Comparison of ENCODE assay signal across 9 cellular contexts in the genomic region with DNA sequence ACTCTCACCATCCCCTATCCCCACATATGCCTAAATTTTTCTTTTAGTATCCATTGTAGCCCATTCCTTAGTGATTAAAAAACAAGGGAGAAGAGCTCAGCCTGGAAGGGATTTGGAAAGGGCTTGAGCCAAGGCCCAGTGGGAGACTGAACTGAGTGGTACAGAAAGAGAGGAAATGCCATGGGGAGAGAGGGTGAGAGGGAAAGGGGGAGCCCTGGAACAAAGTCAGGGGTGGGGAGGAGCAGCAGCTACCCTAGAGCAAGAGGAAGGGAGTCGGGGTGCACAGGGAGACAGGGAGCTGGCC. TPM values are rescaled to one million over a fixed set of nuclear protein-coding genes. Genes with fewer than 3 reads are reported as not detected.
DNase-seq lines count a peak whose midpoint lies in the region; ATAC-seq, FAIRE-seq and TF ChIP-seq lines count a peak whose summit lies in the region.
"Had no signal": no experiment of that assay in that cellular context is flagged by ENCODE, and none has a peak within 500 bp of the region (broad histone marks: within the 10 kb centered on the region; RNA-seq: fewer than 3 reads in every experiment).

No MANE protein-coding gene starts in this region.

- H3K4me3 Mint-ChIP-seq in T-helper 1 cell treated with Interleukin-12 subunit alpha and Interleukin-12 subunit beta and Interleukin-4 antibody, amounts not matched to agents 30 μg/mL and 1 μg/mL, for 36 hours: peak overlapping the region; percentile 34

- no peaks in the 10 kb centered on the region for H4K20me1 ChIP-seq in K562 (replicated peaks; ENCODE audit: control insufficient read depth, insufficient read depth, low read length)

- intact Hi-C loops in K562 (cut with micrococcal nuclease): loop anchor here (2.0 to 5.0 kb wide), 2 partner anchors 20 to 117 kb away; partner anchors contain the start of gene C12orf57
- intact Hi-C loops in tibial artery (cut with DNase I; ENCODE audit: low total_unique reads): loop anchor here (2.0 kb wide), 2 partner anchors 14 to 40 kb away; no protein-coding TSS in a partner anchor

- TF ChIP-seq EP300 in K562 (IDR thresholded peaks at IDR 0.05; ENCODE audit: low read length): no peak

- peak overlapping the region in 1 of 2 experiments; percentile 68; a peak in 2 of 4 replicates for H3K9ac ChIP-seq in K562 (ENCODE audit: insufficient read depth in 1 of 2, low read depth in 2 of 2, low read length in 2 of 2)

- DNase-seq in T-helper 1 cell: no peak
- no peak for DNase-seq in K562 (ENCODE audit: extremely low read depth in 1 of 4, low spot score in 3 of 4)
- no peak for DNase-seq in lung (ENCODE audit: low spot score)
- DNase-seq in tibial artery: no peak
- DNase-seq in GOT3 (lab: John Stamatoyannopoulos, UW): no peak

- H2AFZ ChIP-seq in K562 (ENCODE audit: low read depth, low read length): no peak overlapping the region

- H3K27me3 ChIP-seq in K562 (ENCODE audit: control insufficient read depth in 2 of 2, insufficient read depth in 2 of 2, low read length in 2 of 2) (no peaks in the 10 kb centered on the region), lung (ENCODE audit: control insufficient read depth, insufficient read depth) (no peaks in the 10 kb centered on the region), tibial artery (no peaks in the 10 kb centered on the region)

- in situ Hi-C loops in K562 (cut with MboI): no loop called here

- H3K4me1 ChIP-seq in K562 (replicated peaks in 1 of 2; ENCODE audit: control insufficient read depth in 2 of 2, insufficient read depth in 2 of 2, low read length in 2 of 2) (peaks cover 30 to 36% of the 10 kb centered on the region in 2 experiments; a peak in 4 of 5 replicates), lung (ENCODE audit: control insufficient read depth in 2 of 2, insufficient read depth in 2 of 2, low read length in 2 of 2) (peaks cover 12 to 14% of the 10 kb centered on the region in 2 donors), tibial artery (peaks cover 7 to 49% (median 38%) of the 10 kb centered on the region in 4 donors)

- 100% methylated on average over 1 of the region's 1 CpG for WGBS in K562 (ENCODE audit: insufficient coverage, low coverage, missing lambda C conversion rate)
- 26 to 41% methylated on average over 1 of the region's 1 CpG for WGBS in lung, 2 donors

- H3K9me3 ChIP-seq in K562 (replicated peaks; ENCODE audit: control insufficient read depth, insufficient read depth, low read depth, low read length) (no peaks in the 10 kb centered on the region), lung (ENCODE audit: control insufficient read depth in 2 of 2, insufficient read depth in 1 of 2, low read length in 1 of 2) (no peaks in the 10 kb centered on the region), tibial artery (no peaks in the 10 kb centered on the region)

- no peak overlapping the region for H3K4me3 ChIP-seq in K562
- no peak overlapping the region for H3K4me3 ChIP-seq in lung
- H3K4me3 ChIP-seq in tibial artery: peak overlapping the region; percentile 5 to 99

- peaks cover 45% of the 10 kb centered on the region for H3K4me1 Mint-ChIP-seq in T-helper 1 cell treated with Interleukin-12 subunit alpha and Interleukin-12 subunit beta and Interleukin-4 antibody, amounts not matched to agents 30 μg/mL and 1 μg/mL, for 36 hours (ENCODE audit: low read depth)

- peaks cover 25% of the 10 kb centered on the region for H3K79me2 ChIP-seq in K562 (ENCODE audit: control insufficient read depth, insufficient read depth, low read length)

- H3K27ac ChIP-seq in K562 (ENCODE audit: extremely low read depth, low read depth, low read length) (peak overlapping the region; percentile 39; the same call in 1 of the 3 replicates), lung (ENCODE audit: low read depth in 1 of 2, low read length in 1 of 2) (peak overlapping the region; percentile 85 to 89), tibial artery (peak overlapping the region; percentile 99)

- H3K27me3 Mint-ChIP-seq in T-helper 1 cell treated with Interleukin-12 subunit alpha and Interleukin-12 subunit beta and Interleukin-4 antibody, amounts not matched to agents 30 μg/mL and 1 μg/mL, for 36 hours (ENCODE audit: low read depth): no peaks in the 10 kb centered on the region

- H3K9me3 Mint-ChIP-seq in T-helper 1 cell treated with Interleukin-12 subunit alpha and Interleukin-12 subunit beta and Interleukin-4 antibody, amounts not matched to agents 30 μg/mL and 1 μg/mL, for 36 hours: no peaks in the 10 kb centered on the region

- peaks cover 27% of the 10 kb centered on the region for H3K36me3 Mint-ChIP-seq in T-helper 1 cell treated with Interleukin-12 subunit alpha and Interleukin-12 subunit beta and Interleukin-4 antibody, amounts not matched to agents 30 μg/mL and 1 μg/mL, for 36 hours (ENCODE audit: low read depth)

- H3K4me2 ChIP-seq in K562 (ENCODE audit: insufficient read depth, low read length): peak overlapping the region; percentile 69; the same call in 1 of the 2 replicates

- no peak for FAIRE-seq in K562 (lab: Jason Lieb, UNC)
- FAIRE-seq: colon had no signal

- TF ChIP-seq POLR2A in K562 (conservative IDR thresholded peaks at IDR 0.05): no peak

- no TSS peak for BruUV-seq in K562 (replicated peaks; lab: Mats Ljungman, UMichigan)

- TF ChIP-seq RAD21 in K562 (CRISPR knock-in tag; conservative IDR thresholded peaks at IDR 0.05 in 1 of 2, IDR thresholded peaks at IDR 0.05 in 1 of 2): no peak

- TF ChIP-seq CTCF in K562 (IDR thresholded peaks at IDR 0.05 in 2 of 3, conservative IDR thresholded peaks at IDR 0.05 in 1 of 3; ENCODE audit: insufficient read depth in 2 of 3, low read depth in 1 of 3, low read length in 3 of 3): no peak
- no peak for TF ChIP-seq CTCF in lung (IDR thresholded peaks at IDR 0.05; ENCODE audit: control extremely low read depth, extremely low read depth)
- TF ChIP-seq CTCF in tibial artery (IDR thresholded peaks at IDR 0.05): no peak

- H3K36me3 ChIP-seq in K562 (ENCODE audit: control insufficient read depth, insufficient read depth, low read length) (peaks cover 9% of the 10 kb centered on the region; the same call in 1 of the 3 replicates), lung (ENCODE audit: control insufficient read depth in 2 of 2, insufficient read depth in 2 of 2, low read length in 2 of 2) (peaks cover 0 to 4% of the 10 kb centered on the region in 2 donors), tibial artery (peaks cover 0 to 33% (median 15%) of the 10 kb centered on the region in 3 donors)

- no peak overlapping the region for H3K27ac Mint-ChIP-seq in T-helper 1 cell treated with Interleukin-12 subunit alpha and Interleukin-12 subunit beta and Interleukin-4 antibody, amounts not matched to agents 30 μg/mL and 1 μg/mL, for 36 hours

- POLR2A ChIA-PET in K562 (lab: Yijun Ruan, JAX): interaction anchor here (0.6 to 4.0 kb wide), 16 partner anchors 10 to 258 kb away, joined by 3 to 29 read pairs (median 4); partner anchors contain the start of genes C12orf57, RNU7-1 and SPSB2

- H3K9me1 ChIP-seq in K562 (ENCODE audit: control insufficient read depth, insufficient read depth, low read length): peaks cover 4% of the 10 kb centered on the region

- CTCF ChIA-PET in K562 (lab: Yijun Ruan, JAX; ENCODE audit: low intra/inter-chr PET ratio): interaction anchor here (0.9 kb wide), 1 partner anchor 264 kb away, joined by 3 read pairs; the partner anchor contains the start of gene PEX5

- ATAC-seq in K562: no peak
- no peak for ATAC-seq in lung (ENCODE audit: insufficient read depth, low FRiP score)
- no peak for ATAC-seq in HG03457 (IDR thresholded peaks at IDR 0.05; ENCODE audit: unreplicated experiment)
- no peak for ATAC-seq in GM19395 (IDR thresholded peaks at IDR 0.05; ENCODE audit: unreplicated experiment)

RNA-seq across cellular contexts. Expression of gene ATN1, which starts 2.6 kb away (rescaled TPM):
- total RNA-seq in K562 (2011; cell fraction: chromatin; rRNA removed; ENCODE audit: low replicate concordance): 40.4 and 80.7 TPM in 2 replicates
- total RNA-seq in K562 (2011; cell fraction: nucleolus; rRNA removed): 33.9 and 34.2 TPM in 2 replicates
- total RNA-seq in K562 (2011; cell fraction: nucleoplasm; rRNA removed): 35.9 and 45.9 TPM in 2 replicates
- total RNA-seq in K562 (2014; rRNA removed) (3.9 and 6.6 TPM in 2 replicates), K562 (2014; rRNA removed; fragmentation: Illumina TruSeq; extraction: Trizol) (1.1 and 1.3 TPM in 2 replicates), K562 (2015; rRNA removed; fragmentation: Illumina TruSeq; extraction: Trizol) (2.6 and 3.4 TPM in 2 replicates), K562 (2021) (40.5 and 49.8 TPM in 2 replicates), lung (100 to 1,000 TPM in 1 of 2 donors, 10 to 100 TPM in 1; 72.1 to 113 TPM)
- polyA plus RNA-seq in K562 (2011; rRNA removed) (2.7 and 8.6 TPM in 2 replicates), K562 (2014; fragmentation: Illumina TruSeq; extraction: Trizol) (31.0 and 37.6 TPM in 2 replicates), K562 (2014; fragmentation: Nextera tagmentation; extraction: Ambion mirVana) (under 1 TPM; 0.15 to 0.20 TPM), K562 (2014; rRNA removed) (21.8 and 28.6 TPM in 2 replicates), lung (10 to 100 TPM; 63.5 to 87.5 TPM)
- polyA plus RNA-seq in K562 (2011; cell fraction: cytosol; rRNA removed): 4.1 and 7.5 TPM in 2 replicates
- 33.6 and 70.0 TPM in 2 replicates for polyA plus RNA-seq in K562 (2011; cell fraction: nucleus; rRNA removed)
- polyA plus RNA-seq in K562 (2012): 32.7 and 40.7 TPM in 2 replicates
- polyA minus RNA-seq in K562 (2011; rRNA and poly(A)+ RNA removed): 1.1 and 1.6 TPM in 2 replicates
- 13.8 and 27.9 TPM in 2 replicates for polyA minus RNA-seq in K562 (2011; cell fraction: cytosol; rRNA and poly(A)+ RNA removed)
- polyA minus RNA-seq in K562 (2011; cell fraction: nucleus; rRNA and poly(A)+ RNA removed): 7.9 and 9.2 TPM in 2 replicates

RNA-seq across cellular contexts. Expression of gene ENO2, which starts 10.8 kb away (rescaled TPM):
- 58.9 and 105 TPM in 2 replicates for total RNA-seq in K562 (2011; cell fraction: chromatin; rRNA removed; ENCODE audit: low replicate concordance)
- total RNA-seq in K562 (2011; cell fraction: nucleolus; rRNA removed): 52.2 and 55.9 TPM in 2 replicates
- total RNA-seq in K562 (2011; cell fraction: nucleoplasm; rRNA removed): 54.7 and 61.2 TPM in 2 replicates
- total RNA-seq in K562 (2014; rRNA removed) (10.9 and 14.1 TPM in 2 replicates), K562 (2014; rRNA removed; fragmentation: Illumina TruSeq; extraction: Trizol) (10.2 and 12.4 TPM in 2 replicates), K562 (2015; rRNA removed; fragmentation: Illumina TruSeq; extraction: Trizol) (13.0 and 13.9 TPM in 2 replicates), K562 (2021) (18.1 and 20.3 TPM in 2 replicates), lung (10 to 100 TPM; 14.4 to 41.9 TPM)
- polyA plus RNA-seq in K562 (2011; rRNA removed) (43.3 and 70.5 TPM in 2 replicates), K562 (2014; fragmentation: Illumina TruSeq; extraction: Trizol) (22.8 and 25.2 TPM in 2 replicates), K562 (2014; fragmentation: Nextera tagmentation; extraction: Ambion mirVana) (10 to 100 TPM; 23.2 to 27.6 TPM), K562 (2014; rRNA removed) (20.5 and 21.0 TPM in 2 replicates), lung (10 to 100 TPM; 26.8 to 34.8 TPM)
- polyA plus RNA-seq in K562 (2011; cell fraction: cytosol; rRNA removed): 33.7 and 81.5 TPM in 2 replicates
- polyA plus RNA-seq in K562 (2011; cell fraction: nucleus; rRNA removed): 166 and 226 TPM in 2 replicates
- polyA plus RNA-seq in K562 (2012): 49.7 and 51.0 TPM in 2 replicates
- polyA minus RNA-seq in K562 (2011; rRNA and poly(A)+ RNA removed): 24.6 and 30.6 TPM in 2 replicates
- polyA minus RNA-seq in K562 (2011; cell fraction: cytosol; rRNA and poly(A)+ RNA removed): 11.5 and 21.7 TPM in 2 replicates
- 18.6 and 33.5 TPM in 2 replicates for polyA minus RNA-seq in K562 (2011; cell fraction: nucleus; rRNA and poly(A)+ RNA removed)

RNA-seq across cellular contexts. Expression of gene RNU7-1, which starts 18.4 kb away (rescaled TPM):
- not detected in 2 replicates for total RNA-seq in K562 (2011; cell fraction: chromatin; rRNA removed; ENCODE audit: low replicate concordance)
- not detected in 2 replicates for total RNA-seq in K562 (2011; cell fraction: nucleolus; rRNA removed)
- total RNA-seq in K562 (2011; cell fraction: nucleoplasm; rRNA removed): not detected in 2 replicates
- total RNA-seq in K562 (2014; rRNA removed): not detected in 2 replicates
- not detected in 2 replicates for total RNA-seq in K562 (2014; rRNA removed; fragmentation: Illumina TruSeq; extraction: Trizol)
- not detected in 2 replicates for total RNA-seq in K562 (2015; rRNA removed; fragmentation: Illumina TruSeq; extraction: Trizol)
- not detected in 2 replicates for total RNA-seq in K562 (2021)
- polyA plus RNA-seq in K562 (2011; rRNA removed): not detected in 2 replicates
- not detected in 2 replicates for polyA plus RNA-seq in K562 (2011; cell fraction: cytosol; rRNA removed)
- polyA plus RNA-seq in K562 (2011; cell fraction: nucleus; rRNA removed): not detected in 2 replicates
- not detected in 2 replicates for polyA plus RNA-seq in K562 (2012)
- polyA plus RNA-seq in K562 (2014; fragmentation: Illumina TruSeq; extraction: Trizol): not detected in 2 replicates
- not detected for polyA plus RNA-seq in K562 (2014; fragmentation: Nextera tagmentation; extraction: Ambion mirVana)
- polyA plus RNA-seq in K562 (2014; rRNA removed): not detected in 2 replicates
- not detected in 2 replicates for polyA minus RNA-seq in K562 (2011; rRNA and poly(A)+ RNA removed)
- polyA minus RNA-seq in K562 (2011; cell fraction: cytosol; rRNA and poly(A)+ RNA removed): not detected in 2 replicates
- not detected in 2 replicates for polyA minus RNA-seq in K562 (2011; cell fraction: nucleus; rRNA and poly(A)+ RNA removed)
- not detected for total RNA-seq in lung
- polyA plus RNA-seq in lung: not detected

RNA-seq across cellular contexts. Expression of gene C12orf57, which starts 18.6 kb away (rescaled TPM):
- total RNA-seq in K562 (2011; cell fraction: chromatin; rRNA removed; ENCODE audit: low replicate concordance): 30.7 and 66.4 TPM in 2 replicates
- 89.2 and 92.8 TPM in 2 replicates for total RNA-seq in K562 (2011; cell fraction: nucleolus; rRNA removed)
- total RNA-seq in K562 (2011; cell fraction: nucleoplasm; rRNA removed): 81.8 and 119 TPM in 2 replicates
- 131 and 140 TPM in 2 replicates for total RNA-seq in K562 (2014; rRNA removed)
- 22.9 and 26.7 TPM in 2 replicates for total RNA-seq in K562 (2014; rRNA removed; fragmentation: Illumina TruSeq; extraction: Trizol)
- 113 and 115 TPM in 2 replicates for total RNA-seq in K562 (2015; rRNA removed; fragmentation: Illumina TruSeq; extraction: Trizol)
- 104 and 113 TPM in 2 replicates for total RNA-seq in K562 (2021)
- polyA plus RNA-seq in K562 (2011; rRNA removed): 190 and 317 TPM in 2 replicates
- 504 and 556 TPM in 2 replicates for polyA plus RNA-seq in K562 (2011; cell fraction: cytosol; rRNA removed)
- polyA plus RNA-seq in K562 (2011; cell fraction: nucleus; rRNA removed): 180 and 275 TPM in 2 replicates
- polyA plus RNA-seq in K562 (2012): 150 and 417 TPM in 2 replicates
- 41.5 and 120 TPM in 2 replicates for polyA plus RNA-seq in K562 (2014; fragmentation: Illumina TruSeq; extraction: Trizol)
- 100 to 1,000 TPM in 1 of 2 experiments, 10 to 100 TPM in 1; 64.2 to 107 TPM for polyA plus RNA-seq in K562 (2014; fragmentation: Nextera tagmentation; extraction: Ambion mirVana)
- polyA plus RNA-seq in K562 (2014; rRNA removed): 188 and 191 TPM in 2 replicates
- polyA minus RNA-seq in K562 (2011; rRNA and poly(A)+ RNA removed): 37.7 TPM in 2 replicates
- 34.5 and 61.2 TPM in 2 replicates for polyA minus RNA-seq in K562 (2011; cell fraction: cytosol; rRNA and poly(A)+ RNA removed)
- polyA minus RNA-seq in K562 (2011; cell fraction: nucleus; rRNA and poly(A)+ RNA removed): 33.4 and 59.2 TPM in 2 replicates
- total RNA-seq in lung: 100 to 1,000 TPM in 1 of 2 donors, 10 to 100 TPM in 1; 92.9 to 196 TPM
- polyA plus RNA-seq in lung: 100 to 1,000 TPM; 370 to 437 TPM

RNA-seq across cellular contexts. Expression of gene LRRC23, which starts 20.6 kb away (rescaled TPM):
- 9.1 and 10.2 TPM in 2 replicates for total RNA-seq in K562 (2011; cell fraction: chromatin; rRNA removed; ENCODE audit: low replicate concordance)
- total RNA-seq in K562 (2011; cell fraction: nucleolus; rRNA removed): 4.8 and 5.7 TPM in 2 replicates
- total RNA-seq in K562 (2011; cell fraction: nucleoplasm; rRNA removed): 4.7 and 5.9 TPM in 2 replicates
- 3.1 TPM in 2 replicates for total RNA-seq in K562 (2014; rRNA removed)
- total RNA-seq in K562 (2014; rRNA removed; fragmentation: Illumina TruSeq; extraction: Trizol): 4.2 and 4.3 TPM in 2 replicates
- 2.5 and 3.4 TPM in 2 replicates for total RNA-seq in K562 (2015; rRNA removed; fragmentation: Illumina TruSeq; extraction: Trizol)
- total RNA-seq in K562 (2021): 2.1 and 3.0 TPM in 2 replicates
- polyA plus RNA-seq in K562 (2011; rRNA removed): 7.0 and 7.8 TPM in 2 replicates
- polyA plus RNA-seq in K562 (2011; cell fraction: cytosol; rRNA removed): 5.4 and 7.8 TPM in 2 replicates
- polyA plus RNA-seq in K562 (2011; cell fraction: nucleus; rRNA removed): 6.2 and 7.4 TPM in 2 replicates
- 3.9 and 8.8 TPM in 2 replicates for polyA plus RNA-seq in K562 (2012)
- 4.4 and 5.3 TPM in 2 replicates for polyA plus RNA-seq in K562 (2014; fragmentation: Illumina TruSeq; extraction: Trizol)
- 1 to 10 TPM; 2.7 to 2.8 TPM for polyA plus RNA-seq in K562 (2014; fragmentation: Nextera tagmentation; extraction: Ambion mirVana)
- 2.2 and 4.6 TPM in 2 replicates for polyA plus RNA-seq in K562 (2014; rRNA removed)
- 4.8 and 6.5 TPM in 2 replicates for polyA minus RNA-seq in K562 (2011; rRNA and poly(A)+ RNA removed)
- polyA minus RNA-seq in K562 (2011; cell fraction: cytosol; rRNA and poly(A)+ RNA removed): 2.4 TPM in 1 of 2 replicates, not detected in the other
- 1.1 and 6.7 TPM in 2 replicates for polyA minus RNA-seq in K562 (2011; cell fraction: nucleus; rRNA and poly(A)+ RNA removed)
- total RNA-seq in lung: 10 to 100 TPM; 48.7 to 61.0 TPM
- polyA plus RNA-seq in lung: 10 to 100 TPM; 29.6 to 35.5 TPM

Comparison
In these comparisons a context has a peak if more than half of its experiments do, and no peak if none do; other contexts are left out.
1. H3K27ac ChIP-seq: peak in every context shown above with its lines; median percentile 99 in tibial artery; 87 in lung; 39 in K562.
2. H3K4me3 ChIP-seq: peak in tibial artery (2 of 2); none in K562 (single experiment) and lung (single experiment).